Comparison of ENCODE assay signal across 9 cellular contexts in genomic region chr9:127805620-127806019, GRCh38. TPM values are rescaled to one million over a fixed set of nuclear protein-coding genes. Genes with fewer than 3 reads are reported as not detected.
DNase-seq lines count a peak whose midpoint lies in the region; ATAC-seq, FAIRE-seq and TF ChIP-seq lines count a peak whose summit lies in the region.
"Had no signal": no experiment of that assay in that cellular context is flagged by ENCODE, and none has a peak within 500 bp of the region (broad histone marks: within the 10 kb centered on the region; RNA-seq: fewer than 3 reads in every experiment).

No MANE protein-coding gene starts in this region.

- H3K27ac Mint-ChIP-seq in HFFc6, result no peak overlapping the region
- H3K27ac Mint-ChIP-seq in activated T-helper 1 cell treated with anti-CD3 and anti-CD28 coated beads, Interleukin-12 subunit alpha, Interleukin-12 subunit beta, Interleukin-2, Interleukin-4 antibody, amounts not matched to agents 30 ng/mL and 10 ng/mL and 1 ng/mL, durations not matched to agents 14 hours and 24 hours and 36 hours, result peak overlapping the region; percentile 70

- no peak overlapping the region for H3K4me3 Mint-ChIP-seq in HFFc6
- peak overlapping the region; percentile 45 for H3K4me3 Mint-ChIP-seq in activated T-helper 1 cell treated with anti-CD3 and anti-CD28 coated beads, Interleukin-12 subunit alpha, Interleukin-12 subunit beta, Interleukin-2, Interleukin-4 antibody, amounts not matched to agents 30 ng/mL and 10 ng/mL and 1 ng/mL, durations not matched to agents 14 hours and 24 hours and 36 hours

- TF ChIP-seq CTCF in D721Med (IDR thresholded peaks at IDR 0.05; ENCODE audit: insufficient read depth, missing control alignments) (peak; percentile 42), HFFc6 (IDR thresholded peaks at IDR 0.05) (peak; percentile 73)

- DNase-seq in D721Med (ENCODE audit: insufficient read length, low spot score) (peak; percentile 59), HFFc6 (no peak), lung microvascular endothelial cell (ENCODE audit: low read depth in 2 of 2) (peak; percentile 68 to 75)
- DNase-seq in activated T-helper 1 cell treated with anti-CD3 and anti-CD28 coated beads, Interleukin-12 subunit alpha, Interleukin-12 subunit beta, Interleukin-2, Interleukin-4 antibody, amounts not matched to agents 30 ng/mL and 10 ng/mL and 1 ng/mL, durations not matched to agents 14 hours and 24 hours and 36 hours (ENCODE audit: low spot score), result no peak
- no peak for DNase-seq in stimulated activated naive CD4-positive, alpha-beta T cell (lab: John Stamatoyannopoulos, UW)
- DNase-seq in activated CD4-positive, CD25-positive, alpha-beta regulatory T cell treated with anti-CD3 and anti-CD28 coated beads, Interleukin-2, amount 50 U/mL, for 72 hours, result no peak

- no peak for ATAC-seq in HG02852 (IDR thresholded peaks at IDR 0.05; ENCODE audit: unreplicated experiment)
- ATAC-seq: pancreas had no signal

- H3K27me3 Mint-ChIP-seq in HFFc6 (ENCODE audit: insufficient read depth), result peaks cover 1% of the 10 kb centered on the region; the same call in 1 of the 2 replicates
- no peaks in the 10 kb centered on the region for H3K27me3 Mint-ChIP-seq in activated T-helper 1 cell treated with anti-CD3 and anti-CD28 coated beads, Interleukin-12 subunit alpha, Interleukin-12 subunit beta, Interleukin-2, Interleukin-4 antibody, amounts not matched to agents 30 ng/mL and 10 ng/mL and 1 ng/mL, durations not matched to agents 14 hours and 24 hours and 36 hours (ENCODE audit: insufficient read depth)

- peaks cover 15% of the 10 kb centered on the region; the same call in 1 of the 2 replicates for H3K36me3 Mint-ChIP-seq in HFFc6 (ENCODE audit: low read depth)
- peaks cover 28% of the 10 kb centered on the region for H3K36me3 Mint-ChIP-seq in activated T-helper 1 cell treated with anti-CD3 and anti-CD28 coated beads, Interleukin-12 subunit alpha, Interleukin-12 subunit beta, Interleukin-2, Interleukin-4 antibody, amounts not matched to agents 30 ng/mL and 10 ng/mL and 1 ng/mL, durations not matched to agents 14 hours and 24 hours and 36 hours (ENCODE audit: low read depth)

- intact Hi-C loops in activated T-helper 1 cell treated with anti-CD3 and anti-CD28 coated beads, Interleukin-12 subunit alpha, Interleukin-12 subunit beta, Interleukin-2, Interleukin-4 antibody, amounts not matched to agents 30 ng/mL and 10 ng/mL and 1 ng/mL, durations not matched to agents 14 hours and 24 hours and 36 hours (cut with micrococcal nuclease), result no loop called here

- no peaks in the 10 kb centered on the region for H3K9me3 Mint-ChIP-seq in HFFc6
- no peaks in the 10 kb centered on the region for H3K9me3 Mint-ChIP-seq in activated T-helper 1 cell treated with anti-CD3 and anti-CD28 coated beads, Interleukin-12 subunit alpha, Interleukin-12 subunit beta, Interleukin-2, Interleukin-4 antibody, amounts not matched to agents 30 ng/mL and 10 ng/mL and 1 ng/mL, durations not matched to agents 14 hours and 24 hours and 36 hours
- H3K9me3 Mint-ChIP-seq: brain had no signal

- FAIRE-seq in D721Med (lab: Jason Lieb, UNC), result no peak
- FAIRE-seq: pancreas had no signal

- H3K4me1 Mint-ChIP-seq in HFFc6 (ENCODE audit: low read depth), result peaks cover 17% of the 10 kb centered on the region
- peaks cover 9% of the 10 kb centered on the region for H3K4me1 Mint-ChIP-seq in activated T-helper 1 cell treated with anti-CD3 and anti-CD28 coated beads, Interleukin-12 subunit alpha, Interleukin-12 subunit beta, Interleukin-2, Interleukin-4 antibody, amounts not matched to agents 30 ng/mL and 10 ng/mL and 1 ng/mL, durations not matched to agents 14 hours and 24 hours and 36 hours (ENCODE audit: low read depth)

RNA-seq across cellular contexts. Expression of gene FPGS, which starts 2.9 kb away (rescaled TPM):
- 10 to 100 TPM; 51.9 to 69.2 (median 62.7) TPM for total RNA-seq in HFFc6 (2021; fragmentation: NEBNext Ultra II Directional; extraction: Animal tissue kit (Norgen Biotek cat#: 25700))
- 128 and 130 TPM in 2 replicates for total RNA-seq in activated T-helper 1 cell treated with anti-CD3 and anti-CD28 coated beads, Interleukin-12 subunit alpha, Interleukin-12 subunit beta, Interleukin-2, Interleukin-4 antibody, amounts not matched to agents 30 ng/mL and 10 ng/mL and 1 ng/mL, durations not matched to agents 14 hours and 24 hours and 36 hours
- total RNA-seq in lung microvascular endothelial cell, result 39.7 and 51.0 TPM in 2 replicates

RNA-seq across cellular contexts. Expression of gene CDK9, which starts 19.8 kb away (rescaled TPM):
- 10 to 100 TPM; 52.0 to 61.3 (median 56.2) TPM for total RNA-seq in HFFc6 (2021; fragmentation: NEBNext Ultra II Directional; extraction: Animal tissue kit (Norgen Biotek cat#: 25700))
- 97.3 and 105 TPM in 2 replicates for total RNA-seq in activated T-helper 1 cell treated with anti-CD3 and anti-CD28 coated beads, Interleukin-12 subunit alpha, Interleukin-12 subunit beta, Interleukin-2, Interleukin-4 antibody, amounts not matched to agents 30 ng/mL and 10 ng/mL and 1 ng/mL, durations not matched to agents 14 hours and 24 hours and 36 hours
- 57.1 and 70.0 TPM in 2 replicates for total RNA-seq in lung microvascular endothelial cell

RNA-seq across cellular contexts. Expression of gene SH2D3C, which starts 27.2 kb away (rescaled TPM):
- not detected for total RNA-seq in HFFc6 (2021; fragmentation: NEBNext Ultra II Directional; extraction: Animal tissue kit (Norgen Biotek cat#: 25700))
- 30.0 and 30.4 TPM in 2 replicates for total RNA-seq in activated T-helper 1 cell treated with anti-CD3 and anti-CD28 coated beads, Interleukin-12 subunit alpha, Interleukin-12 subunit beta, Interleukin-2, Interleukin-4 antibody, amounts not matched to agents 30 ng/mL and 10 ng/mL and 1 ng/mL, durations not matched to agents 14 hours and 24 hours and 36 hours
- 56.2 and 72.6 TPM in 2 replicates for total RNA-seq in lung microvascular endothelial cell

RNA-seq across cellular contexts. Expression of gene ENG, which starts 48.8 kb away (rescaled TPM):
- total RNA-seq in HFFc6 (2021; fragmentation: NEBNext Ultra II Directional; extraction: Animal tissue kit (Norgen Biotek cat#: 25700)), result 100 to 1,000 TPM; 205 to 249 (median 227) TPM
- total RNA-seq in activated T-helper 1 cell treated with anti-CD3 and anti-CD28 coated beads, Interleukin-12 subunit alpha, Interleukin-12 subunit beta, Interleukin-2, Interleukin-4 antibody, amounts not matched to agents 30 ng/mL and 10 ng/mL and 1 ng/mL, durations not matched to agents 14 hours and 24 hours and 36 hours, result 32.2 and 33.0 TPM in 2 replicates
- 34.0 and 51.6 TPM in 2 replicates for total RNA-seq in lung microvascular endothelial cell

Comparison
In these comparisons a context has a peak if more than half of its experiments do, and no peak if none do; other contexts are left out.
1. DNase-seq: peak in D721Med (single experiment) and lung microvascular endothelial cell (2 of 2); none in HFFc6 (single experiment), activated T-helper 1 cell treated with anti-CD3 and anti-CD28 coated beads, Interleukin-12 subunit alpha, Interleukin-12 subunit beta, Interleukin-2, Interleukin-4 antibody, amounts not matched to agents 30 ng/mL and 10 ng/mL and 1 ng/mL, durations not matched to agents 14 hours and 24 hours and 36 hours (single experiment), stimulated activated naive CD4-positive, alpha-beta T cell (0 of 6) and activated CD4-positive, CD25-positive, alpha-beta regulatory T cell treated with anti-CD3 and anti-CD28 coated beads, Interleukin-2, amount 50 U/mL, for 72 hours (single experiment).
2. RNA of gene SH2D3C, which starts 27.2 kb away (total RNA-seq): 56.2 to 72.6 TPM in lung microvascular endothelial cell and 30.0 to 30.4 TPM in activated T-helper 1 cell treated with anti-CD3 and anti-CD28 coated beads, Interleukin-12 subunit alpha, Interleukin-12 subunit beta, Interleukin-2, Interleukin-4 antibody, amounts not matched to agents 30 ng/mL and 10 ng/mL and 1 ng/mL, durations not matched to agents 14 hours and 24 hours and 36 hours; not detected in HFFc6; every median in the first group is over 10 times any median in the second.